Comparison of ENCODE assay signal across 24 cellular contexts in the genomic region with DNA sequence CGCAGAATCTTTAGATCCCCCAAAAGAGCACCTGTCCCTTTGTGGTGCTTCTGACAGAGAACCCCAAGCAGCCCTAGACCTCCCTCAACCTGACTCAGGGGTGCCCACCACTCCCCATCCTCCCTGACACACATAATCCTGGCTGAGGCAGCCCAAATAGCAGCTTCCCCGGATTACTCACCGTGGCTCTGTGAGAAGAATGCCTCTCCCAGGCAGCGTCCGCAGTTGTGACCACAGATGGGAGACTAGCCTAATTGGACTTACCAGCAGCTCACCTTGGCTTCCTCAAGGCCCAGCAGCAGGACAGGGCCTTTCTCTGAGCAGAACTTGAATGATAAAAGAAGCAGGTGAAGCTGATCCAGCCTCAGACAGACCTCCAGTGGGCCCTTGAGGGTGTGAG. TPM values are rescaled to one million over a fixed set of nuclear protein-coding genes. Genes with fewer than 3 reads are reported as not detected.
DNase-seq lines count a peak whose midpoint lies in the region; ATAC-seq and TF ChIP-seq lines count a peak whose summit lies in the region.
"Had no signal": no experiment of that assay in that cellular context is flagged by ENCODE, and none has a peak within 500 bp of the region (broad histone marks: within the 10 kb centered on the region; RNA-seq: fewer than 3 reads in every experiment).

No MANE protein-coding gene starts in this region.

- H3K27me3 ChIP-seq in IMR-90 (ENCODE audit: control insufficient read depth, insufficient read depth, low read length): no peaks in the 10 kb centered on the region
- H3K27me3 ChIP-seq in naive thymus-derived CD4-positive, alpha-beta T cell (ENCODE audit: control insufficient read depth in 2 of 2, insufficient read depth in 2 of 2, low read length in 2 of 2): no peaks in the 10 kb centered on the region
- H3K27me3 ChIP-seq: pancreas, sigmoid colon, upper lobe of right lung had no signal

- DNase-seq in AG10803 (ENCODE audit: low read depth) (peak; percentile 70), IMR-90 (peak; percentile 65), astrocyte of the hippocampus (ENCODE audit: low read depth, low spot score) (peak; percentile 88), NCI-H187 treated with DMSO at 0.1 percent for 48 hours (lab: John Stamatoyannopoulos, UW) (no peak)
- DNase-seq in naive thymus-derived CD4-positive, alpha-beta T cell: no peak
- DNase-seq: activated CD4-positive, alpha-beta T cell treated with anti-CD3 and anti-CD28 coated beads, Interleukin-2, amount 50 U/mL, for 48 hours; activated naive CD4-positive, alpha-beta T cell treated with anti-CD3 and anti-CD28 coated beads, Interleukin-2, amount 10 ng/mL, durations not matched to agents 7 days and 5 days; activated T-cell treated with anti-CD3 and anti-CD28 coated beads, Interleukin-2, amount 50 U/mL, for 1 hour; GDM1; lower lobe of right lung; NCI-H1436; pancreas; RPMI8226; sigmoid colon; stimulated activated CD4-positive, alpha-beta T cell treated with anti-CD3 and anti-CD28 coated beads, Interleukin-1b, Interleukin-23, amount 100 ng/mL, for 48 hours; stimulated activated naive CD8-positive, alpha-beta T cell treated with anti-CD3 and anti-CD28 coated beads, Interleukin-15, amount 100 ng/mL, for 72 hours; upper lobe of right lung had no signal

- no peaks in the 10 kb centered on the region for H3K79me1 ChIP-seq in IMR-90 (ENCODE audit: low read depth in 1 of 2, low read length in 2 of 2)

- CTCF ChIA-PET in IMR-90 (lab: Yijun Ruan, JAX): no interaction called here
- CTCF ChIA-PET in naive thymus-derived CD4-positive, alpha-beta T cell (lab: Charles Lee): interaction anchor here (0.7 kb wide), 1 partner anchor 23 kb away, joined by 4 read pairs; no protein-coding TSS in a partner anchor

- H4K5ac ChIP-seq in IMR-90 (ENCODE audit: low read depth, low read length): no peak overlapping the region

- no peak overlapping the region for H3K4me3 Mint-ChIP-seq in naive thymus-derived CD4-positive, alpha-beta T cell
- H3K4me3 Mint-ChIP-seq: activated naive CD4-positive, alpha-beta T cell treated with anti-CD3 and anti-CD28 coated beads, Interleukin-2, amount 10 ng/mL, durations not matched to agents 7 days and 5 days; dendritic cell treated with granulocyte-macrophage colony-stimulating factor and Interleukin-4, amounts not matched to agents 40 ng/mL and 50 ng/mL, for 4 days; stimulated activated naive CD8-positive, alpha-beta T cell treated with anti-CD3 and anti-CD28 coated beads, Interleukin-15, amount 100 ng/mL, for 72 hours had no signal

- H3K4me1 ChIP-seq in IMR-90 (ENCODE audit: control insufficient read depth, insufficient read depth, low read length): no peaks in the 10 kb centered on the region
- H3K4me1 ChIP-seq in naive thymus-derived CD4-positive, alpha-beta T cell (ENCODE audit: control insufficient read depth in 2 of 2, insufficient read depth in 2 of 2, low read length in 2 of 2): no peaks in the 10 kb centered on the region
- H3K4me1 ChIP-seq: lower lobe of right lung, pancreas, sigmoid colon, upper lobe of right lung had no signal

- no peak for ATAC-seq in IMR-90 (ENCODE audit: low read depth)
- no peak for ATAC-seq in naive thymus-derived CD4-positive, alpha-beta T cell
- ATAC-seq in HG02623 (IDR thresholded peaks at IDR 0.05; ENCODE audit: unreplicated experiment): no peak
- no peak for ATAC-seq in GM21529 (IDR thresholded peaks at IDR 0.05; ENCODE audit: unreplicated experiment)
- no peak for ATAC-seq in HG03432 (IDR thresholded peaks at IDR 0.05; ENCODE audit: unreplicated experiment)
- ATAC-seq: lower lobe of right lung; pancreas; stimulated activated naive CD8-positive, alpha-beta T cell treated with anti-CD3 and anti-CD28 coated beads, Interleukin-15, amount 100 ng/mL, for 72 hours; upper lobe of right lung had no signal

- in situ Hi-C loops in IMR-90 (cut with MboI; ENCODE audit: low sequenced_read_pairs): no loop called here

- H3K9ac ChIP-seq in IMR-90 (ENCODE audit: low read depth, low read length): no peak overlapping the region

- TF ChIP-seq RAD21 in IMR-90 (IDR thresholded peaks at IDR 0.05; ENCODE audit: low read length): no peak

- 100% methylated on average over 1 of the region's 5 CpGs; no CpG with 5 or more reads in 1 of the 2 experiments for WGBS in IMR-90 (ENCODE audit: extremely low coverage in 2 of 2, insufficient read length in 1 of 2), 2 experiments

- no peak overlapping the region for H3K23ac ChIP-seq in IMR-90 (ENCODE audit: low read depth, low read length)

- peaks cover 2% of the 10 kb centered on the region; the same call in 1 of the 2 replicates for H3K9me3 ChIP-seq in IMR-90 (ENCODE audit: control insufficient read depth, insufficient read depth, low read length)
- no peaks in the 10 kb centered on the region for H3K9me3 ChIP-seq in naive thymus-derived CD4-positive, alpha-beta T cell (ENCODE audit: control insufficient read depth in 2 of 3, low read length in 3 of 3)
- H3K9me3 ChIP-seq: lower lobe of right lung, pancreas, sigmoid colon, upper lobe of right lung had no signal

- no peak overlapping the region for H2AK9ac ChIP-seq in IMR-90 (replicated peaks; ENCODE audit: low read depth, low read length, poor library complexity)

- no peaks in the 10 kb centered on the region for H3K27me3 Mint-ChIP-seq in naive thymus-derived CD4-positive, alpha-beta T cell
- H3K27me3 Mint-ChIP-seq: activated naive CD4-positive, alpha-beta T cell treated with anti-CD3 and anti-CD28 coated beads, Interleukin-2, amount 10 ng/mL, durations not matched to agents 7 days and 5 days; dendritic cell treated with granulocyte-macrophage colony-stimulating factor and Interleukin-4, amounts not matched to agents 40 ng/mL and 50 ng/mL, for 4 days; stimulated activated naive CD8-positive, alpha-beta T cell treated with anti-CD3 and anti-CD28 coated beads, Interleukin-15, amount 100 ng/mL, for 72 hours had no signal

- intact Hi-C loops in IMR-90 (cut with micrococcal nuclease): no loop called here
- intact Hi-C loops in naive thymus-derived CD4-positive, alpha-beta T cell (cut with micrococcal nuclease): no loop called here

- H2BK120ac ChIP-seq in IMR-90 (ENCODE audit: low read depth, low read length): no peak overlapping the region

- TF ChIP-seq CTCF in AG10803 (conservative IDR thresholded peaks at IDR 0.05; ENCODE audit: low read length): no peak
- no peak for TF ChIP-seq CTCF in IMR-90 (conservative IDR thresholded peaks at IDR 0.05; ENCODE audit: low read depth, low read length)

- TF ChIP-seq POLR2A in IMR-90 (IDR thresholded peaks at IDR 0.05; ENCODE audit: low read depth, low read length): no peak

- H3K27ac ChIP-seq in IMR-90 (ENCODE audit: insufficient read depth, low read length): no peak overlapping the region
- H3K27ac ChIP-seq in naive thymus-derived CD4-positive, alpha-beta T cell (ENCODE audit: low read depth, low read length): no peak overlapping the region
- H3K27ac ChIP-seq: epithelial cell of prostate, lower lobe of right lung, pancreas, sigmoid colon, upper lobe of right lung had no signal

- dilution Hi-C loops in IMR-90 (cut with HindIII; ENCODE audit: low sequenced_read_pairs, unreplicated experiment): no loop called here

- no peaks in the 10 kb centered on the region for H3K9me3 Mint-ChIP-seq in naive thymus-derived CD4-positive, alpha-beta T cell
- H3K9me3 Mint-ChIP-seq: activated naive CD4-positive, alpha-beta T cell treated with anti-CD3 and anti-CD28 coated beads, Interleukin-2, amount 10 ng/mL, durations not matched to agents 7 days and 5 days; dendritic cell treated with granulocyte-macrophage colony-stimulating factor and Interleukin-4, amounts not matched to agents 40 ng/mL and 50 ng/mL, for 4 days; stimulated activated naive CD8-positive, alpha-beta T cell treated with anti-CD3 and anti-CD28 coated beads, Interleukin-15, amount 100 ng/mL, for 72 hours had no signal

- peak overlapping the region in 5 of 9 donors; percentile 8 to 75 (median 44) for H3K27ac Mint-ChIP-seq in naive thymus-derived CD4-positive, alpha-beta T cell
- H3K27ac Mint-ChIP-seq: activated naive CD4-positive, alpha-beta T cell treated with anti-CD3 and anti-CD28 coated beads, Interleukin-2, amount 10 ng/mL, durations not matched to agents 7 days and 5 days; dendritic cell treated with granulocyte-macrophage colony-stimulating factor and Interleukin-4, amounts not matched to agents 40 ng/mL and 50 ng/mL, for 4 days; stimulated activated naive CD8-positive, alpha-beta T cell treated with anti-CD3 and anti-CD28 coated beads, Interleukin-15, amount 100 ng/mL, for 72 hours had no signal

- H3K9me1 ChIP-seq in IMR-90 (ENCODE audit: insufficient read depth, low read length): peaks cover 3% of the 10 kb centered on the region; the same call in 1 of the 2 replicates

- H3K4ac ChIP-seq in IMR-90 (ENCODE audit: low read depth, low read length): no peak overlapping the region

- H4K8ac ChIP-seq in IMR-90 (ENCODE audit: low read depth in 2 of 2, low read length in 2 of 2): no peak overlapping the region

- H2BK5ac ChIP-seq in IMR-90 (ENCODE audit: low read depth, low read length, poor library complexity, severe bottlenecking): no peak overlapping the region

- H2BK15ac ChIP-seq in IMR-90 (ENCODE audit: low read depth, low read length): no peak overlapping the region

- no peaks in the 10 kb centered on the region for H3K36me3 ChIP-seq in IMR-90 (ENCODE audit: control insufficient read depth, insufficient read depth, low read length)
- peaks cover 0 to 7% (median 0%) of the 10 kb centered on the region in 3 experiments for H3K36me3 ChIP-seq in naive thymus-derived CD4-positive, alpha-beta T cell (ENCODE audit: control insufficient read depth in 2 of 3, insufficient read depth in 3 of 3, low read length in 3 of 3)
- H3K36me3 ChIP-seq: pancreas had no signal

- no peak overlapping the region for H2AK5ac ChIP-seq in IMR-90 (ENCODE audit: low read depth, low read length)

- BruUV-seq in IMR-90 (replicated peaks; lab: Mats Ljungman, UMichigan): no TSS peak

- H4K20me1 ChIP-seq in IMR-90 (ENCODE audit: insufficient read depth, low read length): no peaks in the 10 kb centered on the region

- H3K14ac ChIP-seq in IMR-90 (replicated peaks; ENCODE audit: low read depth, low read length): no peak overlapping the region

- no peak overlapping the region for H4K91ac ChIP-seq in IMR-90 (ENCODE audit: insufficient read depth, low read depth, low read length)

- H2AFZ ChIP-seq in IMR-90 (replicated peaks; ENCODE audit: low read length, poor library complexity): peak overlapping the region; percentile 1

- H3K4me1 Mint-ChIP-seq in naive thymus-derived CD4-positive, alpha-beta T cell: peaks cover 0 to 4% (median 0%) of the 10 kb centered on the region in 7 donors
- H3K4me1 Mint-ChIP-seq: activated naive CD4-positive, alpha-beta T cell treated with anti-CD3 and anti-CD28 coated beads, Interleukin-2, amount 10 ng/mL, durations not matched to agents 7 days and 5 days; stimulated activated naive CD8-positive, alpha-beta T cell treated with anti-CD3 and anti-CD28 coated beads, Interleukin-15, amount 100 ng/mL, for 72 hours had no signal

- no peak overlapping the region for H3K56ac ChIP-seq in IMR-90 (ENCODE audit: extremely low read depth, insufficient read depth, low read length)

- no peak overlapping the region for H3K4me3 ChIP-seq in AG10803 (ENCODE audit: low read length)
- no peak overlapping the region for H3K4me3 ChIP-seq in IMR-90 (ENCODE audit: insufficient read depth, low read depth, low read length)
- no peak overlapping the region for H3K4me3 ChIP-seq in naive thymus-derived CD4-positive, alpha-beta T cell (ENCODE audit: low read length)
- H3K4me3 ChIP-seq: lower lobe of right lung, pancreas, sigmoid colon, upper lobe of right lung had no signal

- no peak overlapping the region for H3K4me2 ChIP-seq in IMR-90 (ENCODE audit: low read depth, low read length)

- no peak overlapping the region for H3K18ac ChIP-seq in IMR-90 (ENCODE audit: low read depth, low read length)

- POLR2A ChIA-PET in IMR-90 (lab: Charles Lee; ENCODE audit: unreplicated experiment): no interaction called here
- POLR2A ChIA-PET in naive thymus-derived CD4-positive, alpha-beta T cell (lab: Charles Lee): no interaction called here

- peaks cover 0 to 32% (median 16%) of the 10 kb centered on the region in 5 donors for H3K36me3 Mint-ChIP-seq in naive thymus-derived CD4-positive, alpha-beta T cell
- H3K36me3 Mint-ChIP-seq: activated naive CD4-positive, alpha-beta T cell treated with anti-CD3 and anti-CD28 coated beads, Interleukin-2, amount 10 ng/mL, durations not matched to agents 7 days and 5 days had no signal

- no peak overlapping the region for H2BK20ac ChIP-seq in IMR-90 (ENCODE audit: low read depth, low read length)

RNA-seq across cellular contexts. Expression of gene ODAPH, which starts 10.3 kb away (rescaled TPM):
- total RNA-seq in IMR-90 (2012; rRNA removed): not detected in 2 replicates
- polyA plus RNA-seq in IMR-90 (2012; rRNA removed): not detected in 2 replicates
- polyA plus RNA-seq in IMR-90 (2012; cell fraction: cytosol; rRNA removed): not detected in 2 replicates
- 0.15 TPM in 1 of 2 replicates, not detected in the other for polyA plus RNA-seq in IMR-90 (2012; cell fraction: nucleus; rRNA removed; ENCODE audit: low replicate concordance)
- total RNA-seq in naive thymus-derived CD4-positive, alpha-beta T cell: 1 to 10 TPM in 1 of 5 experiments, under 1 TPM in 2, not detected in 2; 0.29 to 2.5 (median 0.54) TPM
- polyA plus RNA-seq in naive thymus-derived CD4-positive, alpha-beta T cell: not detected
- total RNA-seq: bronchial epithelial cell, lower lobe of right lung, pancreas, sigmoid colon, upper lobe of right lung had no signal
- polyA plus RNA-seq: BJ, pancreas had no signal

RNA-seq across cellular contexts. Expression of gene THAP6, which starts 31.3 kb away (rescaled TPM):
- 7.0 and 12.8 TPM in 2 replicates for total RNA-seq in IMR-90 (2012; rRNA removed)
- polyA plus RNA-seq in IMR-90 (2012; rRNA removed): 4.1 and 6.3 TPM in 2 replicates
- polyA plus RNA-seq in IMR-90 (2012; cell fraction: cytosol; rRNA removed): 0.70 and 0.90 TPM in 2 replicates
- 1.3 and 12.7 TPM in 2 replicates for polyA plus RNA-seq in IMR-90 (2012; cell fraction: nucleus; rRNA removed; ENCODE audit: low replicate concordance)
- 10 to 100 TPM; 18.2 to 43.9 (median 25.1) TPM for total RNA-seq in naive thymus-derived CD4-positive, alpha-beta T cell
- polyA plus RNA-seq in naive thymus-derived CD4-positive, alpha-beta T cell: 10 to 100 TPM; 12.3 to 14.0 TPM

RNA-seq across cellular contexts. Expression of gene RCHY1, which starts 31.3 kb away (rescaled TPM):
- total RNA-seq in IMR-90 (2012; rRNA removed): 22.4 and 41.4 TPM in 2 replicates
- 12.9 and 20.1 TPM in 2 replicates for polyA plus RNA-seq in IMR-90 (2012; rRNA removed)
- 3.9 and 4.7 TPM in 2 replicates for polyA plus RNA-seq in IMR-90 (2012; cell fraction: cytosol; rRNA removed)
- polyA plus RNA-seq in IMR-90 (2012; cell fraction: nucleus; rRNA removed; ENCODE audit: low replicate concordance): 1.1 and 10.7 TPM in 2 replicates
- total RNA-seq in naive thymus-derived CD4-positive, alpha-beta T cell: 10 to 100 TPM; 23.0 to 37.8 (median 29.6) TPM
- 10 to 100 TPM; 25.0 to 34.8 TPM for polyA plus RNA-seq in naive thymus-derived CD4-positive, alpha-beta T cell

Comparison
In these comparisons a context has a peak if more than half of its experiments do, and no peak if none do; other contexts are left out.
1. DNase-seq: peak in AG10803 (single experiment), IMR-90 (single experiment) and astrocyte of the hippocampus (single experiment); none in naive thymus-derived CD4-positive, alpha-beta T cell (0 of 9) and NCI-H187 treated with DMSO at 0.1 percent for 48 hours (single experiment).